Comparison of ENCODE assay signal across 13 cellular contexts in genomic region chr1:10824821-10825540, GRCh38. TPM values are rescaled to one million over a fixed set of nuclear protein-coding genes. Genes with fewer than 3 reads are reported as not detected.
DNase-seq lines count a peak whose midpoint lies in the region; ATAC-seq and TF ChIP-seq lines count a peak whose summit lies in the region.
"Had no signal": no experiment of that assay in that cellular context is flagged by ENCODE, and none has a peak within 500 bp of the region (broad histone marks: within the 10 kb centered on the region; RNA-seq: fewer than 3 reads in every experiment).

No MANE protein-coding gene starts in this region.

- H3K4me1 ChIP-seq in osteoblast (ENCODE audit: insufficient read depth, low read length) (peaks cover 9% of the 10 kb centered on the region), SJCRH30 (no peaks in the 10 kb centered on the region)
- H3K4me1 ChIP-seq: tibial nerve had no signal

- TF ChIP-seq CTCF in epithelial cell of esophagus (IDR thresholded peaks at IDR 0.05; ENCODE audit: insufficient read depth, low read depth, low read length, missing control alignments) (no peak), osteoblast (IDR thresholded peaks at IDR 0.05; ENCODE audit: extremely low read depth, low read depth, low read length) (no peak)

- H3K9me3 Mint-ChIP-seq in stimulated activated effector memory CD8-positive, alpha-beta T cell treated with anti-CD3 and anti-CD28 coated beads, Interleukin-12 subunit alpha, Interleukin-12 subunit beta, amount 100 ng/mL, for 72 hours, result no peaks in the 10 kb centered on the region
- H3K9me3 Mint-ChIP-seq: naive B cell had no signal

- no peak overlapping the region for H3K4me3 ChIP-seq in epithelial cell of esophagus (ENCODE audit: low read length)
- H3K4me3 ChIP-seq in osteoblast (ENCODE audit: insufficient read depth, low read length), result no peak overlapping the region
- H3K4me3 ChIP-seq in SJCRH30, result no peak overlapping the region
- H3K4me3 ChIP-seq: body of pancreas, tibial nerve had no signal

- no peaks in the 10 kb centered on the region for H4K20me1 ChIP-seq in osteoblast (ENCODE audit: insufficient read depth, low read length)

- H3K27me3 ChIP-seq in osteoblast (ENCODE audit: insufficient read depth, low read length), result peaks cover 45% of the 10 kb centered on the region
- peaks cover 59% of the 10 kb centered on the region for H3K27me3 ChIP-seq in SJCRH30
- H3K27me3 ChIP-seq: body of pancreas had no signal

- peaks cover 6% of the 10 kb centered on the region for H3K36me3 Mint-ChIP-seq in stimulated activated effector memory CD8-positive, alpha-beta T cell treated with anti-CD3 and anti-CD28 coated beads, Interleukin-12 subunit alpha, Interleukin-12 subunit beta, amount 100 ng/mL, for 72 hours
- H3K36me3 Mint-ChIP-seq: naive B cell had no signal

- H2AFZ ChIP-seq in osteoblast (ENCODE audit: low read length), result no peak overlapping the region

- H3K27ac ChIP-seq in osteoblast (ENCODE audit: low read depth, low read length) (no peak overlapping the region), SJCRH30 (no peak overlapping the region)
- H3K27ac ChIP-seq: body of pancreas, tibial nerve had no signal

- H3K9me3 ChIP-seq in osteoblast (ENCODE audit: low read depth, low read length) (no peaks in the 10 kb centered on the region), SJCRH30 (replicated peaks) (no peaks in the 10 kb centered on the region)
- H3K9me3 ChIP-seq: body of pancreas, tibial nerve had no signal

- no peak overlapping the region for H3K4me3 Mint-ChIP-seq in stimulated activated effector memory CD8-positive, alpha-beta T cell treated with anti-CD3 and anti-CD28 coated beads, Interleukin-12 subunit alpha, Interleukin-12 subunit beta, amount 100 ng/mL, for 72 hours
- H3K4me3 Mint-ChIP-seq: naive B cell had no signal

- no peak overlapping the region for H3K27ac Mint-ChIP-seq in stimulated activated effector memory CD8-positive, alpha-beta T cell treated with anti-CD3 and anti-CD28 coated beads, Interleukin-12 subunit alpha, Interleukin-12 subunit beta, amount 100 ng/mL, for 72 hours
- H3K27ac Mint-ChIP-seq: naive B cell had no signal

- H3K4me1 Mint-ChIP-seq in stimulated activated effector memory CD8-positive, alpha-beta T cell treated with anti-CD3 and anti-CD28 coated beads, Interleukin-12 subunit alpha, Interleukin-12 subunit beta, amount 100 ng/mL, for 72 hours, result no peaks in the 10 kb centered on the region
- H3K4me1 Mint-ChIP-seq: naive B cell had no signal

- DNase-seq in ELR (ENCODE audit: low read depth) (peak; percentile 78), NCI-H2171 treated with DMSO at 0.1 percent for 48 hours (lab: John Stamatoyannopoulos, UW) (peak; percentile 41), epithelial cell of esophagus (ENCODE audit: low read depth) (peak; percentile 96), osteoblast (ENCODE audit: insufficient read length, low spot score, missing footprints) (peak; percentile 98), SJCRH30 (no peak), pons (ENCODE audit: low spot score) (no peak), ureter (ENCODE audit: low spot score) (no peak)
- DNase-seq in stimulated activated effector memory CD8-positive, alpha-beta T cell treated with anti-CD3 and anti-CD28 coated beads, Interleukin-12 subunit alpha, Interleukin-12 subunit beta, amount 100 ng/mL, for 72 hours (ENCODE audit: low spot score in 2 of 2), result no peak
- DNase-seq: body of pancreas, glutamatergic neuron, naive B cell, SHP77 treated with DMSO at 0.1 percent for 48 hours had no signal

- peak overlapping the region; percentile 43 for H3K4me2 ChIP-seq in osteoblast (ENCODE audit: insufficient read depth, low read length)

- H3K79me2 ChIP-seq in osteoblast (ENCODE audit: insufficient read depth, low read length), result no peaks in the 10 kb centered on the region

- no peaks in the 10 kb centered on the region for H3K36me3 ChIP-seq in osteoblast (ENCODE audit: insufficient read depth, low read length)
- no peaks in the 10 kb centered on the region for H3K36me3 ChIP-seq in SJCRH30
- H3K36me3 ChIP-seq: tibial nerve had no signal

- ATAC-seq in stimulated activated effector memory CD8-positive, alpha-beta T cell treated with anti-CD3 and anti-CD28 coated beads, Interleukin-12 subunit alpha, Interleukin-12 subunit beta, amount 100 ng/mL, for 72 hours, result no peak
- ATAC-seq: body of pancreas had no signal

RNA-seq across cellular contexts. Expression of gene CASZ1, which starts 28.5 kb away (rescaled TPM):
- total RNA-seq in osteoblast (0.36 and 0.59 TPM in 2 replicates), ureter (76.8 TPM)
- total RNA-seq in SJCRH30 (2014; rRNA removed; shearing (Covaris generic)), result 2.3 and 2.4 TPM in 2 replicates

Comparison
In these comparisons a context has a peak if more than half of its experiments do, and no peak if none do; other contexts are left out.
1. DNase-seq: peak in ELR (single experiment), NCI-H2171 treated with DMSO at 0.1 percent for 48 hours (single experiment), epithelial cell of esophagus (single experiment) and osteoblast (single experiment); none in SJCRH30 (0 of 2), pons (single experiment), stimulated activated effector memory CD8-positive, alpha-beta T cell treated with anti-CD3 and anti-CD28 coated beads, Interleukin-12 subunit alpha, Interleukin-12 subunit beta, amount 100 ng/mL, for 72 hours (0 of 2) and ureter (single experiment).
2. RNA of gene CASZ1, which starts 28.5 kb away (total RNA-seq): 76.8 TPM in ureter (single experiment); 2.3 to 2.4 TPM in SJCRH30 and 0.36 to 0.59 TPM in osteoblast; every median in the first group is over 10 times any median in the second.